1 cellular context compared by ENCODE assay signal in genomic region chr4:139876328-139876941, GRCh38.
TF ChIP-seq lines count a peak whose summit lies in the region.

No MANE protein-coding gene starts in this region.

TF ChIP-seq in SK-N-SH, 30 proteins besides CTCF, POLR2A, EP300 and RAD21 (continued from another document):
- TF ChIP-seq, protein P1, sequence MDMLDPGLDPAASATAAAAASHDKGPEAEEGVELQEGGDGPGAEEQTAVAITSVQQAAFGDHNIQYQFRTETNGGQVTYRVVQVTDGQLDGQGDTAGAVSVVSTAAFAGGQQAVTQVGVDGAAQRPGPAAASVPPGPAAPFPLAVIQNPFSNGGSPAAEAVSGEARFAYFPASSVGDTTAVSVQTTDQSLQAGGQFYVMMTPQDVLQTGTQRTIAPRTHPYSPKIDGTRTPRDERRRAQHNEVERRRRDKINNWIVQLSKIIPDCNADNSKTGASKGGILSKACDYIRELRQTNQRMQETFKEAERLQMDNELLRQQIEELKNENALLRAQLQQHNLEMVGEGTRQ (IDR thresholded peaks at IDR 0.05; ENCODE audit: borderline replicate concordance, low read depth, low read length): no peak
- TF ChIP-seq TCF12 (IDR thresholded peaks at IDR 0.05) (no peak), GATA2 (CRISPR knock-in tag; IDR thresholded peaks at IDR 0.05) (0 out of 2 replicates have a peak, but pooled peaks have one; percentile 18), ZBTB33 (IDR thresholded peaks at IDR 0.05; ENCODE audit: borderline replicate concordance, low read depth) (no peak), NRF1 (IDR thresholded peaks at IDR 0.05; ENCODE audit: low read depth, low read length) (no peak), ELF1 (IDR thresholded peaks at IDR 0.05) (no peak)
- TF ChIP-seq, protein P2, sequence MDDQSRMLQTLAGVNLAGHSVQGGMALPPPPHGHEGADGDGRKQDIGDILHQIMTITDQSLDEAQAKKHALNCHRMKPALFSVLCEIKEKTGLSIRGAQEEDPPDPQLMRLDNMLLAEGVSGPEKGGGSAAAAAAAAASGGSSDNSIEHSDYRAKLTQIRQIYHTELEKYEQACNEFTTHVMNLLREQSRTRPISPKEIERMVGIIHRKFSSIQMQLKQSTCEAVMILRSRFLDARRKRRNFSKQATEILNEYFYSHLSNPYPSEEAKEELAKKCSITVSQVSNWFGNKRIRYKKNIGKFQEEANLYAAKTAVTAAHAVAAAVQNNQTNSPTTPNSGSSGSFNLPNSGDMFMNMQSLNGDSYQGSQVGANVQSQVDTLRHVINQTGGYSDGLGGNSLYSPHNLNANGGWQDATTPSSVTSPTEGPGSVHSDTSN (IDR thresholded peaks at IDR 0.05): no peak
